8 cellular contexts compared by ENCODE assay signal in genomic region chr21:15730484-15731242, GRCh38. TPM values are rescaled to one million over a fixed set of nuclear protein-coding genes. Genes with fewer than 3 reads are reported as not detected.
DNase-seq lines count a peak whose midpoint lies in the region; ATAC-seq and TF ChIP-seq lines count a peak whose summit lies in the region.

No MANE protein-coding gene starts in this region.

- H3K4me3 Mint-ChIP-seq in CD4-positive, CD25-positive, alpha-beta regulatory T cell, result peak overlapping the region; percentile 91 to 98 (median 95)
- peak overlapping the region; percentile 88 to 97 (median 96) for H3K4me3 Mint-ChIP-seq in T-cell

- H4K20me1 ChIP-seq in HCT116 (ENCODE audit: insufficient read depth) (no peaks in the 10 kb centered on the region; the same call in 1 of the 2 replicates), fibroblast of lung (ENCODE audit: control insufficient read depth, extremely low read depth, insufficient read depth, low read length) (no peaks in the 10 kb centered on the region)

- BruUV-seq in HCT116 (replicated peaks; lab: Mats Ljungman, UMichigan), result no TSS peak

- peaks cover 8% of the 10 kb centered on the region for H3K27me3 ChIP-seq in CD4-positive, CD25-positive, alpha-beta regulatory T cell (ENCODE audit: control insufficient read depth, insufficient read depth, low read length)
- H3K27me3 ChIP-seq in HCT116 (ENCODE audit: insufficient read depth, low read length), result no peaks in the 10 kb centered on the region
- H3K27me3 ChIP-seq in fibroblast of lung (ENCODE audit: control insufficient read depth, insufficient read depth, low read length), result peaks cover under 1% of the 10 kb centered on the region
- no peaks in the 10 kb centered on the region for H3K27me3 ChIP-seq in ovary

- no peak overlapping the region for H2AFZ ChIP-seq in HCT116 (ENCODE audit: low read depth, low read length, poor library complexity, severe bottlenecking)
- H2AFZ ChIP-seq in fibroblast of lung (ENCODE audit: low read length), result peak overlapping the region; percentile 63

- intact Hi-C loops in HCT116 (cut with micrococcal nuclease) (loop anchor here (10.0 kb wide), 1 partner anchor 94 kb away; no protein-coding TSS in a partner anchor), ovary (cut with DNase I) (no loop called here)

- no peaks in the 10 kb centered on the region for H3K36me3 Mint-ChIP-seq in CD4-positive, CD25-positive, alpha-beta regulatory T cell
- H3K36me3 Mint-ChIP-seq in T-cell, result no peaks in the 10 kb centered on the region

- POLR2A ChIA-PET in HCT116 (lab: Charles Lee) (no interaction called here), T-cell (lab: Charles Lee) (no interaction called here), GM10248 (lab: Yijun Ruan, JAX) (no interaction called here)

- peak overlapping the region; percentile 82 for H3K27ac ChIP-seq in CD4-positive, CD25-positive, alpha-beta regulatory T cell (ENCODE audit: insufficient read depth, low read length, poor library complexity, severe bottlenecking)
- H3K27ac ChIP-seq in HCT116 (ENCODE audit: low read depth, low read length), result peak overlapping the region; percentile 94
- H3K27ac ChIP-seq in fibroblast of lung (ENCODE audit: insufficient read depth, low read length), result peak overlapping the region; percentile 75
- peak overlapping the region; percentile 91 to 98 for H3K27ac ChIP-seq in ovary

- H3K9me3 Mint-ChIP-seq in CD4-positive, CD25-positive, alpha-beta regulatory T cell, result no peaks in the 10 kb centered on the region
- H3K9me3 Mint-ChIP-seq in T-cell, result no peaks in the 10 kb centered on the region

- H3K4me2 ChIP-seq in HCT116 (ENCODE audit: low read length) (peak overlapping the region; percentile 73), fibroblast of lung (ENCODE audit: extremely low read depth, insufficient read depth, low read length) (peak overlapping the region; percentile 68)

- H3K9me2 ChIP-seq in HCT116 (ENCODE audit: insufficient read depth), result no peaks in the 10 kb centered on the region

- TF ChIP-seq CTCF in HCT116 (IDR thresholded peaks at IDR 0.05 in 2 of 3, conservative IDR thresholded peaks at IDR 0.05 in 1 of 3; ENCODE audit: borderline replicate concordance in 1 of 3, insufficient read depth in 1 of 3, low read depth in 2 of 3, low read length in 2 of 3) (no peak), fibroblast of lung (conservative IDR thresholded peaks at IDR 0.05 in 1 of 2, IDR thresholded peaks at IDR 0.05 in 1 of 2; ENCODE audit: low read depth in 1 of 2, low read length in 2 of 2) (no peak), ovary (IDR thresholded peaks at IDR 0.05) (no peak), GM10248 (IDR thresholded peaks at IDR 0.05; ENCODE audit: control extremely low read depth, extremely low read depth, low read depth, missing control alignments) (no peak)

- H3K4me1 Mint-ChIP-seq in CD4-positive, CD25-positive, alpha-beta regulatory T cell, result peaks cover 20 to 52% (median 36%) of the 10 kb centered on the region in 4 donors
- peaks cover 40 to 52% (median 45%) of the 10 kb centered on the region in 3 donors for H3K4me1 Mint-ChIP-seq in T-cell

- peaks cover 48% of the 10 kb centered on the region for H3K4me1 ChIP-seq in CD4-positive, CD25-positive, alpha-beta regulatory T cell (ENCODE audit: control insufficient read depth, insufficient read depth, low read length, poor library complexity, severe bottlenecking)
- peaks cover 28 to 31% of the 10 kb centered on the region in 2 experiments for H3K4me1 ChIP-seq in HCT116 (ENCODE audit: control insufficient read depth in 1 of 2, insufficient read depth in 2 of 2, low read length in 2 of 2)
- no peaks in the 10 kb centered on the region for H3K4me1 ChIP-seq in fibroblast of lung (ENCODE audit: control insufficient read depth, extremely low read depth, insufficient read depth, low read length)
- peaks cover 4% of the 10 kb centered on the region for H3K4me1 ChIP-seq in ovary (ENCODE audit: insufficient read depth)

- CTCF ChIA-PET in HCT116 (lab: Charles Lee) (no interaction called here), T-cell (lab: Charles Lee) (interaction anchor here in 1 of 2 donors (0.6 to 0.7 kb wide), 2 partner anchors 44 to 90 kb away, joined by 3 to 7 read pairs; no protein-coding TSS in a partner anchor), GM10248 (lab: Yijun Ruan, JAX) (interaction anchor here (0.9 to 1.5 kb wide), 5 partner anchors 11 to 1470 kb away, joined by 3 to 4 read pairs (median 3); no protein-coding TSS in a partner anchor)

- RAD21 ChIA-PET in HCT116 (lab: Charles Lee; ENCODE audit: low non-redundant PET in 1 of 2, low total read pairs in 2 of 2, uncharacterized antibody in 2 of 2, unreplicated experiment in 2 of 2), result no interaction called here

- no peaks in the 10 kb centered on the region for H3K9me3 ChIP-seq in CD4-positive, CD25-positive, alpha-beta regulatory T cell (ENCODE audit: control insufficient read depth in 2 of 2, low read length in 2 of 2)
- H3K9me3 ChIP-seq in HCT116 (ENCODE audit: control insufficient read depth in 1 of 2, insufficient read depth in 1 of 2, low read depth in 1 of 2, low read length in 2 of 2) (no peaks in the 10 kb centered on the region), fibroblast of lung (ENCODE audit: control insufficient read depth, insufficient read depth, low read depth, low read length) (no peaks in the 10 kb centered on the region), ovary (no peaks in the 10 kb centered on the region)

- ATAC-seq in CD4-positive, CD25-positive, alpha-beta regulatory T cell (ENCODE audit: low read depth in 2 of 2), result peak in 1 of 2 donors; percentile 0
- ATAC-seq in HCT116, result no peak; the same call in 1 of the 2 replicates
- peak in 2 of 4 experiments; percentile 2 to 6 for ATAC-seq in T-cell (replicated peaks in 1 of 4)
- ATAC-seq in HG03342 (IDR thresholded peaks at IDR 0.05; ENCODE audit: unreplicated experiment), result no peak

- 0 to 1% (median 1%) methylated on average over 30 of the region's 30 CpGs for WGBS in ovary, 3 donors

- H3K27me3 Mint-ChIP-seq in CD4-positive, CD25-positive, alpha-beta regulatory T cell, result peaks cover 32% of the 10 kb centered on the region
- peaks cover 0 to 1% of the 10 kb centered on the region in 2 donors for H3K27me3 Mint-ChIP-seq in T-cell

- no peak for TF ChIP-seq POLR2A in HCT116 (IDR thresholded peaks at IDR 0.05; ENCODE audit: borderline replicate concordance, extremely low read depth, insufficient read depth, insufficient read length)
- TF ChIP-seq POLR2A in ovary (IDR thresholded peaks at IDR 0.05), result no peak

- H3K9ac ChIP-seq in HCT116 (ENCODE audit: low read length) (peak overlapping the region; percentile 75), fibroblast of lung (ENCODE audit: insufficient read depth, low read length) (peak overlapping the region; percentile 81)

- H3K27ac Mint-ChIP-seq in CD4-positive, CD25-positive, alpha-beta regulatory T cell, result peak overlapping the region; percentile 91 to 96 (median 94)
- H3K27ac Mint-ChIP-seq in T-cell, result peak overlapping the region; percentile 91

- no peak for TF ChIP-seq EP300 in ovary (IDR thresholded peaks at IDR 0.05)

- peak overlapping the region; percentile 97 for H3K4me3 ChIP-seq in CD4-positive, CD25-positive, alpha-beta regulatory T cell (ENCODE audit: low read depth, low read length)
- peak overlapping the region; percentile 59 to 76 for H3K4me3 ChIP-seq in HCT116 (replicated peaks in 1 of 2; ENCODE audit: low read depth in 1 of 2, low read length in 2 of 2)
- peak overlapping the region; percentile 79 to 92 (median 90) for H3K4me3 ChIP-seq in fibroblast of lung (replicated peaks in 1 of 4; ENCODE audit: control extremely low read depth in 1 of 4, insufficient read depth in 1 of 4, low read depth in 3 of 4, low read length in 4 of 4)
- peak overlapping the region; percentile 63 for H3K4me3 ChIP-seq in ovary

- peaks cover 54% of the 10 kb centered on the region for H3K79me2 ChIP-seq in HCT116 (ENCODE audit: insufficient read depth, low read length)
- peaks cover 50% of the 10 kb centered on the region for H3K79me2 ChIP-seq in fibroblast of lung (ENCODE audit: control insufficient read depth, insufficient read depth, low read length)

- TF ChIP-seq RAD21 in HCT116 (IDR thresholded peaks at IDR 0.05; ENCODE audit: low read depth), result no peak

- peak in 2 of 3 donors; percentile 40 to 51 for DNase-seq in CD4-positive, CD25-positive, alpha-beta regulatory T cell
- DNase-seq in HCT116 (ENCODE audit: low read depth, low spot score) (no peak), T-cell (peak in 2 of 34 experiments; percentile 18 to 25), fibroblast of lung (ENCODE audit: low read depth in 2 of 2) (peak in 1 of 2 donors; percentile 16), ovary (peak in 1 of 5 donors; percentile 50), NCI-H2107 (lab: John Stamatoyannopoulos, UW) (no peak), GM10248 (ENCODE audit: extremely low spot score) (no peak)

- H3K36me3 ChIP-seq in CD4-positive, CD25-positive, alpha-beta regulatory T cell (ENCODE audit: control insufficient read depth, insufficient read depth, low read length), result no peaks in the 10 kb centered on the region
- H3K36me3 ChIP-seq in HCT116 (ENCODE audit: control insufficient read depth in 1 of 2, insufficient read depth in 2 of 2, low read length in 2 of 2), result no peaks in the 10 kb centered on the region
- no peaks in the 10 kb centered on the region for H3K36me3 ChIP-seq in fibroblast of lung (ENCODE audit: control insufficient read depth, insufficient read depth, low read length)
- no peaks in the 10 kb centered on the region for H3K36me3 ChIP-seq in ovary

RNA-seq across cellular contexts. Expression of gene USP25, which starts 0.9 kb away (rescaled TPM):
- total RNA-seq in CD4-positive, CD25-positive, alpha-beta regulatory T cell, result 64.6 TPM
- polyA plus RNA-seq in CD4-positive, CD25-positive, alpha-beta regulatory T cell, result 10 to 100 TPM in 2 of 4 donors, 1 to 10 TPM in 2; 6.6 to 12.9 (median 9.6) TPM
- 33.6 TPM for total RNA-seq in HCT116 (2021; ENCODE audit: unreplicated experiment)
- polyA plus RNA-seq in HCT116 (2012), result 13.0 and 13.9 TPM in 2 replicates
- 10 to 100 TPM; 59.8 to 74.2 (median 61.9) TPM for total RNA-seq in T-cell
- 47.5 and 65.7 TPM in 2 replicates for total RNA-seq in fibroblast of lung
- 31.3 and 40.6 TPM in 2 replicates for polyA plus RNA-seq in fibroblast of lung
- 21.7 and 25.8 TPM in 2 replicates for polyA plus RNA-seq in fibroblast of lung (2012)
- polyA minus RNA-seq in fibroblast of lung (ENCODE audit: low replicate concordance), result 5.2 and 20.1 TPM in 2 replicates
- 10 to 100 TPM; 24.8 to 40.8 (median 37.2) TPM for total RNA-seq in ovary
- polyA plus RNA-seq in ovary, result 10 to 100 TPM; 11.9 to 19.8 TPM

Comparison
In these comparisons a context has a peak if more than half of its experiments do, and no peak if none do; other contexts are left out.
1. DNase-seq: peak in CD4-positive, CD25-positive, alpha-beta regulatory T cell (2 of 3); none in HCT116 (single experiment), NCI-H2107 (single experiment) and GM10248 (single experiment).
2. Peak in every context shown above with its lines, with median percentiles within 50 percentile points of each other: H3K27ac ChIP-seq and H3K4me3 ChIP-seq.